Comparison of ENCODE assay signal across 8 cellular contexts in genomic region chr12:48924617-48925217, GRCh38. TPM values are rescaled to one million over a fixed set of nuclear protein-coding genes. Genes with fewer than 3 reads are reported as not detected.
A peak's percentile ranks its signal among the peaks of the same experiment; 100 is the strongest.
DNase-seq lines count a peak whose midpoint lies in the region; ATAC-seq and TF ChIP-seq lines count a peak whose summit lies in the region.

No MANE protein-coding gene starts in this region.

- DNase-seq in CD4-positive, CD25-positive, alpha-beta regulatory T cell: peak; percentile 62 to 77 (median 77)
- DNase-seq in T-helper 17 cell: peak; percentile 59 to 73 (median 69)
- DNase-seq in left lobe of liver (ENCODE audit: low spot score): peak; percentile 48
- peak; percentile 40 to 55 (median 42) for DNase-seq in stimulated activated CD4-positive, alpha-beta T cell treated with anti-CD3 and anti-CD28 coated beads, TNF-alpha, amount 100 ng/mL, for 48 hours (ENCODE audit: low read depth in 3 of 3)
- DNase-seq in NCI-H1417 treated with DMSO at 0.1 percent for 48 hours (lab: John Stamatoyannopoulos, UW): no peak

- H3K9me3 Mint-ChIP-seq in CD4-positive, CD25-positive, alpha-beta regulatory T cell: no peaks in the 10 kb centered on the region
- no peaks in the 10 kb centered on the region for H3K9me3 Mint-ChIP-seq in brain

- H3K36me3 Mint-ChIP-seq in CD4-positive, CD25-positive, alpha-beta regulatory T cell: peaks cover 24% of the 10 kb centered on the region
- H3K36me3 Mint-ChIP-seq in T-helper 17 cell (ENCODE audit: low read depth): peaks cover 6% of the 10 kb centered on the region
- H3K36me3 Mint-ChIP-seq in brain: peaks cover 40% of the 10 kb centered on the region

- H3K27me3 ChIP-seq in CD4-positive, CD25-positive, alpha-beta regulatory T cell (ENCODE audit: control insufficient read depth, insufficient read depth, low read length): no peaks in the 10 kb centered on the region

- peak overlapping the region; percentile 96 to 99 (median 98) for H3K4me3 Mint-ChIP-seq in CD4-positive, CD25-positive, alpha-beta regulatory T cell
- H3K4me3 Mint-ChIP-seq in T-helper 17 cell: peak overlapping the region; percentile 92
- peak overlapping the region; percentile 65 to 88 (median 83) for H3K4me3 Mint-ChIP-seq in brain

- peaks cover 0 to 60% (median 33%) of the 10 kb centered on the region in 4 donors for H3K4me1 Mint-ChIP-seq in CD4-positive, CD25-positive, alpha-beta regulatory T cell
- H3K4me1 Mint-ChIP-seq in T-helper 17 cell: peaks cover 42% of the 10 kb centered on the region
- H3K4me1 Mint-ChIP-seq in brain: no peaks in the 10 kb centered on the region

- peak; percentile 26 to 65 for TF ChIP-seq CTCF in brain (conservative IDR thresholded peaks at IDR 0.05)

- H3K27ac ChIP-seq in CD4-positive, CD25-positive, alpha-beta regulatory T cell (ENCODE audit: insufficient read depth, low read length, poor library complexity, severe bottlenecking): peak overlapping the region; percentile 85

- H3K9me3 ChIP-seq in CD4-positive, CD25-positive, alpha-beta regulatory T cell (ENCODE audit: control insufficient read depth in 2 of 2, low read length in 2 of 2): no peaks in the 10 kb centered on the region
- no peaks in the 10 kb centered on the region for H3K9me3 ChIP-seq in T-helper 17 cell (ENCODE audit: control insufficient read depth, low read length, poor library complexity, severe bottlenecking)

- peak; percentile 81 to 83 for ATAC-seq in CD4-positive, CD25-positive, alpha-beta regulatory T cell (ENCODE audit: low read depth in 2 of 2)
- ATAC-seq in GM19328 (IDR thresholded peaks at IDR 0.05; ENCODE audit: unreplicated experiment) (peak; percentile 82), HG03520 (IDR thresholded peaks at IDR 0.05; ENCODE audit: unreplicated experiment) (peak; percentile 83), T-helper 17 cell (peak; percentile 79), left lobe of liver (peak; percentile 67)

- no peaks in the 10 kb centered on the region for H3K27me3 Mint-ChIP-seq in CD4-positive, CD25-positive, alpha-beta regulatory T cell
- no peaks in the 10 kb centered on the region for H3K27me3 Mint-ChIP-seq in T-helper 17 cell
- H3K27me3 Mint-ChIP-seq in brain: no peaks in the 10 kb centered on the region

- H3K36me3 ChIP-seq in CD4-positive, CD25-positive, alpha-beta regulatory T cell (ENCODE audit: control insufficient read depth, insufficient read depth, low read length): peaks cover 20% of the 10 kb centered on the region

- peak overlapping the region; percentile 84 for H3K4me3 ChIP-seq in CD4-positive, CD25-positive, alpha-beta regulatory T cell (ENCODE audit: low read depth, low read length)

- peaks cover 25% of the 10 kb centered on the region for H3K4me1 ChIP-seq in CD4-positive, CD25-positive, alpha-beta regulatory T cell (ENCODE audit: control insufficient read depth, insufficient read depth, low read length, poor library complexity, severe bottlenecking)

- H3K27ac Mint-ChIP-seq in CD4-positive, CD25-positive, alpha-beta regulatory T cell: peak overlapping the region; percentile 86 to 98 (median 96)
- H3K27ac Mint-ChIP-seq in T-helper 17 cell: peak overlapping the region; percentile 93
- no peak overlapping the region for H3K27ac Mint-ChIP-seq in brain

RNA-seq across cellular contexts. Expression of gene FKBP11, which starts 0.6 kb away (rescaled TPM):
- total RNA-seq in CD4-positive, CD25-positive, alpha-beta regulatory T cell: 55.6 TPM
- polyA plus RNA-seq in CD4-positive, CD25-positive, alpha-beta regulatory T cell: 10 to 100 TPM; 56.5 to 79.7 (median 77.0) TPM
- total RNA-seq in T-helper 17 cell (100 to 1,000 TPM; 132 to 145 TPM), left lobe of liver (45.0 TPM)
- polyA plus RNA-seq in brain (ENCODE audit: insufficient read depth, low read depth, low replicate concordance): 2.8 TPM

RNA-seq across cellular contexts. Expression of gene ARF3, which starts 32.6 kb away (rescaled TPM):
- 79.4 TPM for total RNA-seq in CD4-positive, CD25-positive, alpha-beta regulatory T cell
- polyA plus RNA-seq in CD4-positive, CD25-positive, alpha-beta regulatory T cell: 10 to 100 TPM; 21.2 to 30.5 (median 23.6) TPM
- total RNA-seq in T-helper 17 cell (100 to 1,000 TPM in 1 of 2 donors, 10 to 100 TPM in 1; 80.1 to 111 TPM), left lobe of liver (47.4 TPM)
- 201 TPM for polyA plus RNA-seq in brain (ENCODE audit: insufficient read depth, low read depth, low replicate concordance)

RNA-seq across cellular contexts. Expression of gene WNT10B, which starts 46.8 kb away (rescaled TPM):
- 1.6 TPM for total RNA-seq in CD4-positive, CD25-positive, alpha-beta regulatory T cell
- polyA plus RNA-seq in CD4-positive, CD25-positive, alpha-beta regulatory T cell: not detected
- total RNA-seq in T-helper 17 cell: 10 to 100 TPM; 13.8 to 17.6 TPM
- 2.4 TPM for polyA plus RNA-seq in brain (ENCODE audit: insufficient read depth, low read depth, low replicate concordance)
- total RNA-seq in left lobe of liver: not detected

RNA-seq across cellular contexts. Expression of gene WNT1, which starts 53.4 kb away (rescaled TPM):
- 0.62 TPM for total RNA-seq in CD4-positive, CD25-positive, alpha-beta regulatory T cell
- under 1 TPM in 1 of 4 donors, not detected in 3; 0.39 TPM for polyA plus RNA-seq in CD4-positive, CD25-positive, alpha-beta regulatory T cell
- total RNA-seq in T-helper 17 cell (1 to 10 TPM; 2.2 to 2.3 TPM), left lobe of liver (not detected)
- not detected for polyA plus RNA-seq in brain (ENCODE audit: insufficient read depth, low read depth, low replicate concordance)

RNA-seq across cellular contexts. Expression of gene RND1, which starts 59.0 kb away (rescaled TPM):
- total RNA-seq in CD4-positive, CD25-positive, alpha-beta regulatory T cell: 7.3 TPM
- under 1 TPM; 0.13 to 0.63 (median 0.42) TPM for polyA plus RNA-seq in CD4-positive, CD25-positive, alpha-beta regulatory T cell
- total RNA-seq in T-helper 17 cell: 1 to 10 TPM; 6.0 to 8.2 TPM
- polyA plus RNA-seq in brain (ENCODE audit: insufficient read depth, low read depth, low replicate concordance): 11.6 TPM
- total RNA-seq in left lobe of liver: 32.0 TPM

Comparison
In these comparisons a context has a peak if more than half of its experiments do, and no peak if none do; other contexts are left out.
1. H3K27ac Mint-ChIP-seq: peak in CD4-positive, CD25-positive, alpha-beta regulatory T cell (3 of 3) and T-helper 17 cell (single experiment); none in brain (0 of 5).
2. Peak in every context shown above with its lines, with median percentiles within 50 percentile points of each other: ATAC-seq and H3K4me3 Mint-ChIP-seq.